In genomic region chr12:118374909-118375308, GRCh38 we compare ENCODE assay signal across 13 cellular contexts. TPM values are rescaled to one million over a fixed set of nuclear protein-coding genes. Genes with fewer than 3 reads are reported as not detected.
DNase-seq lines count a peak whose midpoint lies in the region; ATAC-seq and TF ChIP-seq lines count a peak whose summit lies in the region.
"Had no signal": no experiment of that assay in that cellular context is flagged by ENCODE, and none has a peak within 500 bp of the region (broad histone marks: within the 10 kb centered on the region; RNA-seq: fewer than 3 reads in every experiment).

No MANE protein-coding gene starts in this region.

- no peak for TF ChIP-seq POLR2A in erythroblast (IDR thresholded peaks at IDR 0.05; ENCODE audit: low read length)

- peaks cover 5 to 60% (median 57%) of the 10 kb centered on the region in 5 donors for H3K4me1 ChIP-seq in subcutaneous abdominal adipose tissue (ENCODE audit: control insufficient read depth in 5 of 5, insufficient read depth in 5 of 5, low read length in 5 of 5)
- H3K4me1 ChIP-seq: colonic mucosa had no signal

- H3K36me3 Mint-ChIP-seq in activated CD8-positive, alpha-beta memory T cell treated with anti-CD3 and anti-CD28 coated beads, Interleukin-2, amount 10 ng/mL, durations not matched to agents 7 days and 5 days: peaks cover under 1% of the 10 kb centered on the region
- H3K36me3 Mint-ChIP-seq in WTC11: peaks cover 3% of the 10 kb centered on the region
- no peaks in the 10 kb centered on the region for H3K36me3 Mint-ChIP-seq in glutamatergic neuron (ENCODE audit: unreplicated experiment)

- no peak for DNase-seq in activated CD8-positive, alpha-beta memory T cell treated with anti-CD3 and anti-CD28 coated beads, Interleukin-2, amount 10 ng/mL, durations not matched to agents 7 days and 5 days
- no peak for DNase-seq in activated CD8-positive, alpha-beta memory T cell treated with anti-CD3 and anti-CD28 coated beads, Interleukin-2, amount 50 U/mL, for 4 hours
- DNase-seq in WTC11 (ENCODE audit: low spot score) (no peak), glutamatergic neuron (no peak), erythroblast (lab: John Stamatoyannopoulos, UW) (no peak), middle frontal gyrus (ENCODE audit: extremely low spot score, low spot score) (no peak)
- DNase-seq: BE2C; colonic mucosa; NK-92 treated with Interleukin-12 subunit alpha and Interleukin-12 subunit beta, amount 100 ng/mL, for 24 hours; stimulated activated CD4-positive, alpha-beta T cell treated with anti-CD3 and anti-CD28 coated beads, Interleukin-1b, Interleukin-23, amount 100 ng/mL, for 48 hours; thyroid gland had no signal

- H3K27me3 Mint-ChIP-seq in activated CD8-positive, alpha-beta memory T cell treated with anti-CD3 and anti-CD28 coated beads, Interleukin-2, amount 10 ng/mL, durations not matched to agents 7 days and 5 days: peaks cover 3% of the 10 kb centered on the region
- H3K27me3 Mint-ChIP-seq in WTC11 (ENCODE audit: low read depth) (peaks cover 17% of the 10 kb centered on the region), glutamatergic neuron (ENCODE audit: unreplicated experiment) (peaks cover 6% of the 10 kb centered on the region)

- CTCF ChIA-PET in activated CD8-positive, alpha-beta memory T cell treated with anti-CD3 and anti-CD28 coated beads, Interleukin-2, amount 10 ng/mL, durations not matched to agents 7 days and 5 days (lab: Charles Lee): interaction anchor here (1.3 to 4.1 kb wide), 11 partner anchors 18 to 313 kb away, joined by 4 to 97 read pairs (median 13); partner anchors contain the start of gene WSB2
- CTCF ChIA-PET in WTC11 (lab: Charles Lee): interaction anchor here (1.0 to 4.5 kb wide), 10 partner anchors 7 to 313 kb away, joined by 3 to 76 read pairs (median 18); no protein-coding TSS in a partner anchor

- POLR2A ChIA-PET in WTC11 (lab: Charles Lee): no interaction called here

- peak overlapping the region; percentile 98 for H3K27ac ChIP-seq in subcutaneous abdominal adipose tissue (ENCODE audit: low read depth, low read length)

- H3K9ac ChIP-seq in subcutaneous abdominal adipose tissue (ENCODE audit: low read length in 5 of 5): peak overlapping the region in 1 of 5 donors; percentile 78

- H3K4me3 ChIP-seq in subcutaneous abdominal adipose tissue (ENCODE audit: low read depth in 1 of 5, low read length in 5 of 5): peak overlapping the region in 2 of 5 donors; percentile 74 to 83
- H3K4me3 ChIP-seq: thyroid gland had no signal

- no peak for ATAC-seq in activated CD8-positive, alpha-beta memory T cell treated with anti-CD3 and anti-CD28 coated beads, Interleukin-2, amount 10 ng/mL, durations not matched to agents 7 days and 5 days
- ATAC-seq in WTC11 (no peak), HG02973 (IDR thresholded peaks at IDR 0.05; ENCODE audit: unreplicated experiment) (no peak)

- H3K4me3 Mint-ChIP-seq in activated CD8-positive, alpha-beta memory T cell treated with anti-CD3 and anti-CD28 coated beads, Interleukin-2, amount 10 ng/mL, durations not matched to agents 7 days and 5 days: peak overlapping the region; percentile 26
- peak overlapping the region; percentile 89 for H3K4me3 Mint-ChIP-seq in WTC11
- H3K4me3 Mint-ChIP-seq in glutamatergic neuron (ENCODE audit: unreplicated experiment): no peak overlapping the region

- H3K27me3 ChIP-seq in subcutaneous abdominal adipose tissue (ENCODE audit: control insufficient read depth in 5 of 5, insufficient read depth in 4 of 5, low read length in 5 of 5): no peaks in the 10 kb centered on the region
- H3K27me3 ChIP-seq: BE2C, colonic mucosa, thyroid gland had no signal

- no peak overlapping the region for H3K27ac Mint-ChIP-seq in activated CD8-positive, alpha-beta memory T cell treated with anti-CD3 and anti-CD28 coated beads, Interleukin-2, amount 10 ng/mL, durations not matched to agents 7 days and 5 days
- H3K27ac Mint-ChIP-seq in WTC11 (no peak overlapping the region), glutamatergic neuron (ENCODE audit: unreplicated experiment) (peak overlapping the region; percentile 22)

- H3K4me1 Mint-ChIP-seq in activated CD8-positive, alpha-beta memory T cell treated with anti-CD3 and anti-CD28 coated beads, Interleukin-2, amount 10 ng/mL, durations not matched to agents 7 days and 5 days: peaks cover 44% of the 10 kb centered on the region
- peaks cover 48% of the 10 kb centered on the region for H3K4me1 Mint-ChIP-seq in WTC11
- H3K4me1 Mint-ChIP-seq in glutamatergic neuron (ENCODE audit: low read depth, unreplicated experiment): peaks cover 4% of the 10 kb centered on the region

- H3K9me3 Mint-ChIP-seq in activated CD8-positive, alpha-beta memory T cell treated with anti-CD3 and anti-CD28 coated beads, Interleukin-2, amount 10 ng/mL, durations not matched to agents 7 days and 5 days (ENCODE audit: low read depth): no peaks in the 10 kb centered on the region
- H3K9me3 Mint-ChIP-seq in WTC11: no peaks in the 10 kb centered on the region
- H3K9me3 Mint-ChIP-seq in glutamatergic neuron (ENCODE audit: unreplicated experiment): peaks cover 4% of the 10 kb centered on the region

- peaks cover 3 to 8% (median 6%) of the 10 kb centered on the region in 5 donors for H3K36me3 ChIP-seq in subcutaneous abdominal adipose tissue (ENCODE audit: control insufficient read depth in 5 of 5, insufficient read depth in 5 of 5, low read length in 5 of 5)
- H3K36me3 ChIP-seq: colonic mucosa, thyroid gland had no signal

- no peaks in the 10 kb centered on the region for H3K9me3 ChIP-seq in subcutaneous abdominal adipose tissue (ENCODE audit: control insufficient read depth in 5 of 5, low read length in 5 of 5)
- H3K9me3 ChIP-seq: BE2C, colonic mucosa, thyroid gland had no signal

- TF ChIP-seq CTCF in WTC11 (IDR thresholded peaks at IDR 0.05) (no peak), glutamatergic neuron (IDR thresholded peaks at IDR 0.05; ENCODE audit: partially characterized antibody, unreplicated experiment) (no peak)

TF ChIP-seq in WTC11, 78 proteins besides CTCF, POLR2A, EP300 and RAD21 (continues in another document):
- TF ChIP-seq NR3C1 (CRISPR knock-in tag; conservative IDR thresholded peaks at IDR 0.05; ENCODE audit: low read depth) (no peak), SMAD4 (CRISPR knock-in tag; IDR thresholded peaks at IDR 0.05) (no peak), MXD4 (CRISPR knock-in tag; IDR thresholded peaks at IDR 0.05; ENCODE audit: borderline replicate concordance) (no peak), SOX15 (CRISPR knock-in tag; IDR thresholded peaks at IDR 0.05) (no peak), ETV6 (CRISPR knock-in tag; IDR thresholded peaks at IDR 0.05) (no peak), ZMAT4 (CRISPR knock-in tag; IDR thresholded peaks at IDR 0.05) (no peak), ZNF317 (CRISPR knock-in tag; IDR thresholded peaks at IDR 0.05; ENCODE audit: borderline replicate concordance, low read depth) (no peak), ERG (CRISPR knock-in tag; IDR thresholded peaks at IDR 0.05) (no peak), GTF2I (CRISPR knock-in tag; conservative IDR thresholded peaks at IDR 0.05) (no peak), CDX4 (CRISPR knock-in tag; IDR thresholded peaks at IDR 0.05; ENCODE audit: borderline replicate concordance) (no peak), CREB1 (CRISPR knock-in tag; IDR thresholded peaks at IDR 0.05) (no peak), PREB (CRISPR knock-in tag; IDR thresholded peaks at IDR 0.05; ENCODE audit: borderline replicate concordance) (no peak), ZBTB21 (CRISPR knock-in tag; IDR thresholded peaks at IDR 0.05; ENCODE audit: borderline replicate concordance) (no peak)

RNA-seq across cellular contexts. Expression of gene SUDS3, which starts 1.4 kb away (rescaled TPM):
- total RNA-seq in activated CD8-positive, alpha-beta memory T cell treated with anti-CD3 and anti-CD28 coated beads, Interleukin-2, amount 10 ng/mL, durations not matched to agents 7 days and 5 days: 10 to 100 TPM; 22.6 to 26.5 TPM
- total RNA-seq in WTC11 (2021): 63.9 to 65.5 TPM (median 64.7 TPM) in 3 replicates
- total RNA-seq in glutamatergic neuron (ENCODE audit: unreplicated experiment): 32.5 TPM

RNA-seq across cellular contexts. Expression of gene TAOK3, which starts 2.2 kb away (rescaled TPM):
- 10 to 100 TPM; 60.5 to 64.9 TPM for total RNA-seq in activated CD8-positive, alpha-beta memory T cell treated with anti-CD3 and anti-CD28 coated beads, Interleukin-2, amount 10 ng/mL, durations not matched to agents 7 days and 5 days
- 8.3 to 13.0 TPM (median 9.3 TPM) in 3 replicates for total RNA-seq in WTC11 (2021)
- total RNA-seq in glutamatergic neuron (ENCODE audit: unreplicated experiment): 13.1 TPM
